20 cellular contexts compared by ENCODE assay signal in genomic region chr11:19352072-19352735, GRCh38.
"Had no signal": no experiment of that assay in that cellular context is flagged by ENCODE, and none has a peak within 500 bp of the region (broad histone marks: within the 10 kb centered on the region; RNA-seq: fewer than 3 reads in every experiment).

No MANE protein-coding gene starts in this region.

- H3K4me1 Mint-ChIP-seq: activated naive CD8-positive, alpha-beta T cell treated with anti-CD3 and anti-CD28 coated beads for 36 hours; immature natural killer cell; naive thymus-derived CD8-positive, alpha-beta T cell had no signal

- DNase-seq: activated CD4-positive, alpha-beta T cell treated with anti-CD3 and anti-CD28 coated beads for 4 hours; activated CD4-positive, alpha-beta T cell treated with anti-CD3 and anti-CD28 coated beads, Interleukin-2, amount 50 U/mL, for 48 hours; activated CD4-positive, CD25-positive, alpha-beta regulatory T cell; activated CD8-positive, alpha-beta memory T cell treated with anti-CD3 and anti-CD28 coated beads, Interleukin-2, amount 50 U/mL, for 48 hours; activated naive CD4-positive, alpha-beta T cell treated with Interleukin-2 at 50 U/mL for 16 hours; activated naive CD8-positive, alpha-beta T cell treated with anti-CD3 and anti-CD28 coated beads for 36 hours; activated T-cell treated with anti-CD3 and anti-CD28 coated beads, Interleukin-2, amount 50 U/mL, for 4 hours; amniotic stem cell; effector CD4-positive, alpha-beta T cell; erythroblast; foreskin fibroblast; immature natural killer cell; left lung; naive thymus-derived CD8-positive, alpha-beta T cell; stimulated activated CD4-positive, alpha-beta T cell treated with anti-CD3 and anti-CD28 coated beads, Interleukin-12 subunit alpha, Interleukin-12 subunit beta, amount 100 ng/mL, for 4 hours; stimulated activated CD4-positive, alpha-beta T cell treated with anti-CD3 and anti-CD28 coated beads, Interleukin-4, amount 100 ng/mL, for 4 hours; stimulated activated naive CD8-positive, alpha-beta T cell treated with anti-CD3 and anti-CD28 coated beads, Interleukin-15, Interleukin-2, amounts not matched to agents 100 U/mL and 50 U/mL, for 24 hours; T-helper 17 cell; upper lobe of right lung had no signal

- H3K4me3 Mint-ChIP-seq: activated naive CD8-positive, alpha-beta T cell treated with anti-CD3 and anti-CD28 coated beads for 36 hours; activated T-cell treated with anti-CD3 and anti-CD28 coated beads, Interleukin-2, amount 50 U/mL, for 4 hours; dendritic cell treated with granulocyte-macrophage colony-stimulating factor and Interleukin-4, amounts not matched to agents 40 ng/mL and 50 ng/mL, for 4 days; immature natural killer cell; naive thymus-derived CD8-positive, alpha-beta T cell; T-helper 17 cell had no signal

- ATAC-seq: activated T-cell treated with anti-CD3 and anti-CD28 coated beads, Interleukin-2, amount 50 U/mL, for 4 hours; left lung; naive thymus-derived CD8-positive, alpha-beta T cell; stimulated activated naive CD8-positive, alpha-beta T cell treated with anti-CD3 and anti-CD28 coated beads, Interleukin-15, Interleukin-2, amounts not matched to agents 100 U/mL and 50 U/mL, for 24 hours; T-helper 17 cell; upper lobe of right lung had no signal

- H3K27ac Mint-ChIP-seq: activated naive CD8-positive, alpha-beta T cell treated with anti-CD3 and anti-CD28 coated beads for 36 hours; dendritic cell treated with granulocyte-macrophage colony-stimulating factor and Interleukin-4, amounts not matched to agents 40 ng/mL and 50 ng/mL, for 4 days; immature natural killer cell; naive thymus-derived CD8-positive, alpha-beta T cell; T-helper 17 cell had no signal

- H3K36me3 Mint-ChIP-seq: activated naive CD8-positive, alpha-beta T cell treated with anti-CD3 and anti-CD28 coated beads for 36 hours; immature natural killer cell; naive thymus-derived CD8-positive, alpha-beta T cell had no signal

- H3K9me3 Mint-ChIP-seq: activated naive CD8-positive, alpha-beta T cell treated with anti-CD3 and anti-CD28 coated beads for 36 hours; activated T-cell treated with anti-CD3 and anti-CD28 coated beads, Interleukin-2, amount 50 U/mL, for 4 hours; dendritic cell treated with granulocyte-macrophage colony-stimulating factor and Interleukin-4, amounts not matched to agents 40 ng/mL and 50 ng/mL, for 4 days had no signal
